In the genomic region with DNA sequence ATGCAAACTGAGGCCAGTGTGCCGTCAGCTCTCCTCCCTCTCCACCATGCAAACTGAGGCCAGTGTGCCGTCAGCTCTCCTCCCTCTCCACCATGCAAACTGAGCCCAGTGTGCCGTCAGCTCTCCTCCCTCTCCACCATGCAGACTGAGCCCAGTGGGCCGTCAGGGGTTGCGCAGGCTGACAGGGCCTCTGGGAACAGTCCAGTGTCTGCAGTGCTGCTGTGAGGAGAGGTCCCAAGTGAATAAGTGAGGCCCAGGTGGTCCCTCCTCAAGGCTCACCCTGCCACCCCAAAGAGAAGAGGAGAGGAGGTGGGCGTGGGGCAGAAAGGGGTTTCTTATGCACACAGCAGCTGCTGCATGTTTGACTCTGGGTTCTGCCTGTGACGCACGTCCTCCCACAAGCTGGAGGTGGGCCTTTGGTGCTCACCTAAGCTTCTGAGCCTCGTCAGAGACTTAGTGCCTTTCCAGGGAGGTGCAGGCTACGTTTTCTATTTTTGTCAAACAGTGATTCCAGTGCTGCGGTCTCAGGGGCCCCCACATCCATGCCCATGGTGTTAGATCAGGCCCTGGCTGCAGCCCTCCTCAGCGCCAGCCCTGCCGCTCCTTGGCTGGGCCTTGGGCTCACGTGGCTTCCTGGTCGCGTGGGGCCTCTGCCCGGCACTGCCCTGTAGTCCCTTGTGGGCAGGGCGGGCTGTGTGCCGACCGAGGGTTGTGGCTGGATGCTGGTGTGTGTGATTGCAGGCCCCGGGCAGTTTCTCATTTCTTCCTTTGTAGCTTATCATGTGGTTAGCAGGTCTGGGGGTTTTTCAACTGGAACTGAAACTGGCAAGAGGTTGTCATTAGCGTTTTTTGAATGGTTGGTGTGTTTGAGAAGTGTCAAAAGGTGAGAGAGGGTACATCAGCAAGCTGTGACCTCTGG, we compare ENCODE assay signal across 8 cellular contexts. TPM values are rescaled to one million over a fixed set of nuclear protein-coding genes. Genes with fewer than 3 reads are reported as not detected.
DNase-seq lines count a peak whose midpoint lies in the region; ATAC-seq and TF ChIP-seq lines count a peak whose summit lies in the region.

No MANE protein-coding gene starts in this region.

- intact Hi-C loops in Right ventricle myocardium inferior (cut with DNase I) = no loop called here
- intact Hi-C loops in cardiac septum (cut with DNase I) = no loop called here
- intact Hi-C loops in natural killer cell (cut with micrococcal nuclease) = loop anchor here (1.0 kb wide), 1 partner anchor 57 kb away; no protein-coding TSS in a partner anchor

- TF ChIP-seq CTCF in natural killer cell (IDR thresholded peaks at IDR 0.05) = no peak

- H3K4me1 Mint-ChIP-seq in T-helper 17 cell (peaks cover 11% of the 10 kb centered on the region), natural killer cell (peaks cover 19 to 39% of the 10 kb centered on the region in 2 donors)

- H3K9me3 Mint-ChIP-seq in natural killer cell = no peaks in the 10 kb centered on the region

- H3K27me3 Mint-ChIP-seq in T-helper 17 cell (no peaks in the 10 kb centered on the region), natural killer cell (ENCODE audit: low read depth in 2 of 2) (no peaks in the 10 kb centered on the region)

- H3K36me3 Mint-ChIP-seq in T-helper 17 cell (ENCODE audit: low read depth) (peaks cover 4% of the 10 kb centered on the region), natural killer cell (no peaks in the 10 kb centered on the region)

- ATAC-seq in Right ventricle myocardium inferior (no peak), HG03039 (IDR thresholded peaks at IDR 0.05; ENCODE audit: unreplicated experiment) (peak; percentile 75), T-helper 17 cell (peak; percentile 74), natural killer cell (peak; percentile 78 to 89 (median 78))

- no peaks in the 10 kb centered on the region for H3K9me3 ChIP-seq in T-helper 17 cell (ENCODE audit: control insufficient read depth, low read length, poor library complexity, severe bottlenecking)

- DNase-seq in Right ventricle myocardium inferior (ENCODE audit: missing footprints) (peak; percentile 79), cardiac septum (ENCODE audit: low spot score) (no peak), T-helper 17 cell (no peak), natural killer cell (peak; percentile 67), KG1 (lab: John Stamatoyannopoulos, UW) (no peak), Kasumi-1 (lab: John Stamatoyannopoulos, UW) (no peak), NCI-H510A treated with DMSO at 0.1 percent for 48 hours (lab: John Stamatoyannopoulos, UW) (no peak)

- H3K27ac Mint-ChIP-seq in T-helper 17 cell (peak overlapping the region; percentile 43), natural killer cell (peak overlapping the region; percentile 78 to 85)

- H3K4me3 Mint-ChIP-seq in T-helper 17 cell (no peak overlapping the region), natural killer cell (peak overlapping the region; percentile 17)

RNA-seq across cellular contexts. Expression of gene TPCN2, which starts 7.1 kb away (rescaled TPM):
- 9.1 TPM for total RNA-seq in Right ventricle myocardium inferior
- total RNA-seq in cardiac septum = 12.5 TPM
- total RNA-seq in T-helper 17 cell = 10 to 100 TPM in 1 of 2 donors, 1 to 10 TPM in 1; 9.1 to 16.4 TPM
- total RNA-seq in natural killer cell = 10 to 100 TPM; 14.9 to 18.3 (median 18.2) TPM

RNA-seq across cellular contexts. Expression of gene MRGPRF, which starts 42.8 kb away (rescaled TPM):
- 7.6 TPM for total RNA-seq in Right ventricle myocardium inferior
- 2.3 TPM for total RNA-seq in cardiac septum
- total RNA-seq in T-helper 17 cell = not detected
- not detected for total RNA-seq in natural killer cell

Comparison
In these comparisons a context has a peak if more than half of its experiments do, and no peak if none do; other contexts are left out.
1. DNase-seq: peak in Right ventricle myocardium inferior (single experiment) and natural killer cell (single experiment); none in cardiac septum (single experiment), T-helper 17 cell (0 of 3), KG1 (single experiment), Kasumi-1 (0 of 2) and NCI-H510A treated with DMSO at 0.1 percent for 48 hours (single experiment).